In genomic region chr1:19057182-19057779, GRCh38 we compare ENCODE assay signal across 19 cellular contexts.
DNase-seq lines count a peak whose midpoint lies in the region; ATAC-seq, FAIRE-seq and TF ChIP-seq lines count a peak whose summit lies in the region.
"Had no signal": no experiment of that assay in that cellular context is flagged by ENCODE, and none has a peak within 500 bp of the region (broad histone marks: within the 10 kb centered on the region; RNA-seq: fewer than 3 reads in every experiment).

No MANE protein-coding gene starts in this region.

- peak; percentile 17 for TF ChIP-seq CTCF in DOHH2 (IDR thresholded peaks at IDR 0.05; ENCODE audit: low read depth, low read length, poor library complexity, severe bottlenecking)
- TF ChIP-seq CTCF in HFFc6 (IDR thresholded peaks at IDR 0.05), result peak; percentile 15; the same call in 1 of the 2 replicates
- no peak for TF ChIP-seq CTCF in WTC11 (IDR thresholded peaks at IDR 0.05)
- peak in 2 of 3 experiments; percentile 4 to 44 for TF ChIP-seq CTCF in keratinocyte (optimal IDR thresholded peaks at IDR 0.05 in 1 of 3, IDR thresholded peaks at IDR 0.05 in 1 of 3, conservative IDR thresholded peaks at IDR 0.05 in 1 of 3; ENCODE audit: extremely low read depth in 1 of 3, insufficient read depth in 2 of 3, low read length in 3 of 3)

- H3K27ac Mint-ChIP-seq in HFFc6 (no peak overlapping the region), WTC11 (no peak overlapping the region)
- H3K27ac Mint-ChIP-seq: T-helper 2 cell treated with Interferon-gamma antibody and Interleukin-4, amounts not matched to agents 5 μg/mL and 100 μg/mL, for 36 hours had no signal

- DNase-seq in HFFc6, result no peak
- no peak for DNase-seq in WTC11 (ENCODE audit: low spot score)
- no peak for DNase-seq in keratinocyte (ENCODE audit: low read depth, low spot score)
- DNase-seq in Ammon's horn (ENCODE audit: low spot score), result no peak
- no peak for DNase-seq in NCI-H1417 (lab: John Stamatoyannopoulos, UW)
- DNase-seq in NOMO-1 treated with dmso at 0.1 percent for 144 hours (lab: John Stamatoyannopoulos, UW; ENCODE audit: unreplicated experiment), result no peak
- DNase-seq: ACHN, KG1, NCI-H1092 treated with DMSO at 0.1 percent for 48 hours, NCI-H1694, NCI-H510A, NCI-H748 treated with DMSO at 0.1 percent for 48 hours, SHP77 had no signal

- H3K4me3 Mint-ChIP-seq in HFFc6 (no peak overlapping the region), WTC11 (no peak overlapping the region)
- H3K4me3 Mint-ChIP-seq: T-helper 2 cell treated with Interferon-gamma antibody and Interleukin-4, amounts not matched to agents 5 μg/mL and 100 μg/mL, for 36 hours had no signal

- H3K36me3 Mint-ChIP-seq in HFFc6 (ENCODE audit: low read depth) (peaks cover 7% of the 10 kb centered on the region), WTC11 (peaks cover 5% of the 10 kb centered on the region)

- CTCF ChIA-PET in WTC11 (lab: Charles Lee), result no interaction called here

- H4K20me1 ChIP-seq in DOHH2 (ENCODE audit: control insufficient read depth, insufficient read depth, low read depth, low read length), result no peaks in the 10 kb centered on the region
- H4K20me1 ChIP-seq in keratinocyte (ENCODE audit: control insufficient read depth, extremely low read depth, insufficient read depth, low read length), result no peaks in the 10 kb centered on the region

- H3K9ac ChIP-seq in keratinocyte (ENCODE audit: control insufficient read depth, extremely low read depth, insufficient read depth, low read length), result no peak overlapping the region

- no peak overlapping the region for H3K4me2 ChIP-seq in DOHH2 (ENCODE audit: low read length)
- H3K4me2 ChIP-seq in keratinocyte (ENCODE audit: control insufficient read depth, extremely low read depth, insufficient read depth, low read depth, low read length), result no peak overlapping the region

- no peaks in the 10 kb centered on the region for H3K4me1 ChIP-seq in DOHH2 (ENCODE audit: control insufficient read depth, low read length)
- peaks cover 17% of the 10 kb centered on the region for H3K4me1 ChIP-seq in keratinocyte (ENCODE audit: control insufficient read depth, extremely low read depth, insufficient read depth, low read length)

- H3K9me2 ChIP-seq in DOHH2 (replicated peaks; ENCODE audit: control insufficient read depth, low read length), result no peaks in the 10 kb centered on the region

- POLR2A ChIA-PET in WTC11 (lab: Charles Lee), result no interaction called here

- H3K9me3 ChIP-seq in DOHH2 (ENCODE audit: control insufficient read depth, insufficient read depth, low read length) (peaks cover 17% of the 10 kb centered on the region; the same call in 1 of the 2 replicates), keratinocyte (ENCODE audit: control insufficient read depth, low read depth, low read length) (no peaks in the 10 kb centered on the region)

- H3K9me3 Mint-ChIP-seq in HFFc6, result peaks cover 8% of the 10 kb centered on the region
- peaks cover 14% of the 10 kb centered on the region for H3K9me3 Mint-ChIP-seq in WTC11

- no peak overlapping the region for H2AFZ ChIP-seq in keratinocyte (ENCODE audit: control insufficient read depth, low read length)

- no peaks in the 10 kb centered on the region for H3F3A ChIP-seq in DOHH2 (ENCODE audit: control insufficient read depth, insufficient read depth)

- dilution Hi-C loops in keratinocyte (cut with MboI; ENCODE audit: extremely low pct_ligation_motif_present, low sequenced_read_pairs), result no loop called here

- H3K27me3 Mint-ChIP-seq in HFFc6 (ENCODE audit: insufficient read depth) (peaks cover 38% of the 10 kb centered on the region), WTC11 (ENCODE audit: low read depth) (peaks cover 3% of the 10 kb centered on the region; the same call in 1 of the 2 replicates)

- no peak overlapping the region for H3K27ac ChIP-seq in DOHH2 (ENCODE audit: low read depth, low read length)
- no peak overlapping the region for H3K27ac ChIP-seq in keratinocyte (ENCODE audit: control insufficient read depth, insufficient read depth, low read length)
- H3K27ac ChIP-seq: C4-2B, SK-N-MC had no signal

- peak; percentile 38 for ATAC-seq in WTC11
- ATAC-seq in HG02571 (IDR thresholded peaks at IDR 0.05; ENCODE audit: unreplicated experiment), result no peak

- H3K4me1 Mint-ChIP-seq in HFFc6 (ENCODE audit: low read depth), result peaks cover 6% of the 10 kb centered on the region
- H3K4me1 Mint-ChIP-seq in WTC11, result 0 out of 2 replicates have a peak, but pooled peaks cover 12% of the 10 kb centered on the region

- 0 out of 2 replicates have a peak, but pooled peaks cover 3% of the 10 kb centered on the region for H3K27me3 ChIP-seq in DOHH2 (ENCODE audit: control insufficient read depth, low read length)
- H3K27me3 ChIP-seq in keratinocyte (ENCODE audit: control insufficient read depth, extremely low read depth, insufficient read depth, low read length), result peaks cover 29% of the 10 kb centered on the region

- H3K36me3 ChIP-seq in DOHH2 (ENCODE audit: control insufficient read depth, low read length) (no peaks in the 10 kb centered on the region), keratinocyte (ENCODE audit: control insufficient read depth in 2 of 2, extremely low read depth in 1 of 2, insufficient read depth in 2 of 2, low read length in 2 of 2) (no peaks in the 10 kb centered on the region)

- no peak overlapping the region for H3K4me3 ChIP-seq in DOHH2 (ENCODE audit: low read length)
- H3K4me3 ChIP-seq in keratinocyte (ENCODE audit: control insufficient read depth in 2 of 3, extremely low read depth in 1 of 3, insufficient read depth in 2 of 3, low read depth in 1 of 3, low read length in 3 of 3), result no peak overlapping the region
- H3K4me3 ChIP-seq: SK-N-MC had no signal

- H3K79me2 ChIP-seq in DOHH2 (ENCODE audit: control insufficient read depth, low read length) (no peaks in the 10 kb centered on the region), keratinocyte (ENCODE audit: control insufficient read depth, insufficient read depth, low read length) (no peaks in the 10 kb centered on the region)

- FAIRE-seq in keratinocyte (lab: Jason Lieb, UNC), result no peak
- FAIRE-seq: G401.6 had no signal

- H3K9me1 ChIP-seq in keratinocyte (ENCODE audit: control insufficient read depth, extremely low read depth, insufficient read depth, low read length), result no peaks in the 10 kb centered on the region

TF ChIP-seq in WTC11, 78 proteins besides CTCF, POLR2A, EP300 and RAD21:
- no peak for TF ChIP-seq FOXP1 (CRISPR knock-in tag; IDR thresholded peaks at IDR 0.05; ENCODE audit: borderline replicate concordance)
- TF ChIP-seq SMAD4 (CRISPR knock-in tag; IDR thresholded peaks at IDR 0.05), result no peak
- TF ChIP-seq ATF3 (CRISPR knock-in tag; conservative IDR thresholded peaks at IDR 0.05), result no peak
- no peak for TF ChIP-seq TCF7 (CRISPR knock-in tag; IDR thresholded peaks at IDR 0.05; ENCODE audit: low read depth)
